1 cellular context compared by ENCODE assay signal in genomic region chr20:36832791-36833190, GRCh38.
TF ChIP-seq lines count a peak whose summit lies in the region.

No MANE protein-coding gene starts in this region.

TF ChIP-seq in HCT116, 20 proteins besides CTCF, POLR2A, EP300 and RAD21 (continued from another document):
- TF ChIP-seq ZFX (IDR thresholded peaks at IDR 0.05) (no peak), ATF3 (IDR thresholded peaks at IDR 0.05) (no peak), SIN3A (IDR thresholded peaks at IDR 0.05; ENCODE audit: low read depth) (no peak), TCF7L2 (IDR thresholded peaks at IDR 0.05; ENCODE audit: borderline replicate concordance, extremely low read depth, insufficient read depth, insufficient read length) (no peak), ELF1 (IDR thresholded peaks at IDR 0.05; ENCODE audit: borderline replicate concordance, low read depth) (no peak), ZNF274 (IDR thresholded peaks at IDR 0.05; ENCODE audit: low read depth, low read length) (no peak), EZH2phosphoT487 (IDR thresholded peaks at IDR 0.05; ENCODE audit: borderline replicate concordance) (no peak), EGR1 (IDR thresholded peaks at IDR 0.05; ENCODE audit: low read depth) (no peak), EZH2 (IDR thresholded peaks at IDR 0.05) (no peak), POLR2AphosphoS5 (IDR thresholded peaks at IDR 0.05; ENCODE audit: low read depth, low read length) (no peak), JUND (IDR thresholded peaks at IDR 0.05) (no peak)
- TF ChIP-seq, protein P1, sequence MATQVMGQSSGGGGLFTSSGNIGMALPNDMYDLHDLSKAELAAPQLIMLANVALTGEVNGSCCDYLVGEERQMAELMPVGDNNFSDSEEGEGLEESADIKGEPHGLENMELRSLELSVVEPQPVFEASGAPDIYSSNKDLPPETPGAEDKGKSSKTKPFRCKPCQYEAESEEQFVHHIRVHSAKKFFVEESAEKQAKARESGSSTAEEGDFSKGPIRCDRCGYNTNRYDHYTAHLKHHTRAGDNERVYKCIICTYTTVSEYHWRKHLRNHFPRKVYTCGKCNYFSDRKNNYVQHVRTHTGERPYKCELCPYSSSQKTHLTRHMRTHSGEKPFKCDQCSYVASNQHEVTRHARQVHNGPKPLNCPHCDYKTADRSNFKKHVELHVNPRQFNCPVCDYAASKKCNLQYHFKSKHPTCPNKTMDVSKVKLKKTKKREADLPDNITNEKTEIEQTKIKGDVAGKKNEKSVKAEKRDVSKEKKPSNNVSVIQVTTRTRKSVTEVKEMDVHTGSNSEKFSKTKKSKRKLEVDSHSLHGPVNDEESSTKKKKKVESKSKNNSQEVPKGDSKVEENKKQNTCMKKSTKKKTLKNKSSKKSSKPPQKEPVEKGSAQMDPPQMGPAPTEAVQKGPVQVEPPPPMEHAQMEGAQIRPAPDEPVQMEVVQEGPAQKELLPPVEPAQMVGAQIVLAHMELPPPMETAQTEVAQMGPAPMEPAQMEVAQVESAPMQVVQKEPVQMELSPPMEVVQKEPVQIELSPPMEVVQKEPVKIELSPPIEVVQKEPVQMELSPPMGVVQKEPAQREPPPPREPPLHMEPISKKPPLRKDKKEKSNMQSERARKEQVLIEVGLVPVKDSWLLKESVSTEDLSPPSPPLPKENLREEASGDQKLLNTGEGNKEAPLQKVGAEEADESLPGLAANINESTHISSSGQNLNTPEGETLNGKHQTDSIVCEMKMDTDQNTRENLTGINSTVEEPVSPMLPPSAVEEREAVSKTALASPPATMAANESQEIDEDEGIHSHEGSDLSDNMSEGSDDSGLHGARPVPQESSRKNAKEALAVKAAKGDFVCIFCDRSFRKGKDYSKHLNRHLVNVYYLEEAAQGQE (IDR thresholded peaks at IDR 0.05; ENCODE audit: low read depth) = no peak
